19 cellular contexts compared by ENCODE assay signal in genomic region chr17:76535788-76536510, GRCh38. TPM values are rescaled to one million over a fixed set of nuclear protein-coding genes. Genes with fewer than 3 reads are reported as not detected.
DNase-seq lines count a peak whose midpoint lies in the region; ATAC-seq, FAIRE-seq and TF ChIP-seq lines count a peak whose summit lies in the region.
"Had no signal": no experiment of that assay in that cellular context is flagged by ENCODE, and none has a peak within 500 bp of the region (broad histone marks: within the 10 kb centered on the region; RNA-seq: fewer than 3 reads in every experiment).

No MANE protein-coding gene starts in this region.

- peaks cover 19 to 32% of the 10 kb centered on the region in 2 donors for H3K27me3 ChIP-seq in stomach smooth muscle (ENCODE audit: control insufficient read depth in 1 of 2, insufficient read depth in 2 of 2, low read length in 2 of 2)

- H3K4me3 ChIP-seq in cardiac fibroblast (replicated peaks in 1 of 2; ENCODE audit: low read depth in 2 of 2, low read length in 2 of 2), result peak overlapping the region; percentile 66 to 68
- H3K4me3 ChIP-seq in stomach smooth muscle (ENCODE audit: low read length in 2 of 2), result peak overlapping the region; percentile 19 to 68
- H3K4me3 ChIP-seq: K562 had no signal

- no peak for FAIRE-seq in GM12892 (lab: Jason Lieb, UNC)

- peak overlapping the region in 1 of 2 donors; percentile 33 for H3K9ac ChIP-seq in stomach smooth muscle (ENCODE audit: low read length in 2 of 2)

- no peak for TF ChIP-seq CTCF in cardiac fibroblast (IDR thresholded peaks at IDR 0.05; ENCODE audit: low read depth, low read length)

- peak overlapping the region; percentile 6 for H3K27ac ChIP-seq in stomach smooth muscle (ENCODE audit: low read length)
- H3K27ac ChIP-seq: VCaP had no signal

- DNase-seq in GM12892 (ENCODE audit: insufficient read length) (peak; percentile 10), cardiac fibroblast (ENCODE audit: low read depth in 2 of 2) (no peak), islet precursor cell (peak; percentile 53), MV-4-11 (lab: John Stamatoyannopoulos, UW) (no peak), NCI-H1436 (lab: John Stamatoyannopoulos, UW) (no peak)
- DNase-seq: activated gamma-delta T cell treated with Interleukin-2 at 50 U/mL for 16 hours; AML-193; DMS53; endodermal cell; naive thymus-derived CD4-positive, alpha-beta T cell; NCI-H510A treated with DMSO at 0.1 percent for 48 hours; stimulated activated naive B cell treated with anti-CD40 and anti-IgM and Interleukin-4, amounts not matched to agents 10 μg/mL and 1 μg/mL and 100 μg/mL, for 72 hours; SW 1271 had no signal

- TF ChIP-seq POLR2A in GM12892 (IDR thresholded peaks at IDR 0.05; ENCODE audit: low read depth, low read length), result no peak

- no peaks in the 10 kb centered on the region for H3K36me3 ChIP-seq in stomach smooth muscle (ENCODE audit: control insufficient read depth in 2 of 2, insufficient read depth in 2 of 2, low read length in 2 of 2)

- ATAC-seq in GM18858 (IDR thresholded peaks at IDR 0.05; ENCODE audit: unreplicated experiment) (no peak), GM18909 (IDR thresholded peaks at IDR 0.05; ENCODE audit: poor library complexity, unreplicated experiment) (no peak)
- ATAC-seq: HCT116; naive thymus-derived CD4-positive, alpha-beta T cell; stimulated activated naive B cell treated with anti-CD40 and anti-IgM and Interleukin-4, amounts not matched to agents 10 μg/mL and 1 μg/mL and 100 μg/mL, for 72 hours had no signal

- no peaks in the 10 kb centered on the region for H3K9me3 ChIP-seq in stomach smooth muscle (ENCODE audit: control insufficient read depth in 2 of 2, low read length in 2 of 2)

- peaks cover 42% of the 10 kb centered on the region for H3K4me1 ChIP-seq in stomach smooth muscle (ENCODE audit: control insufficient read depth, insufficient read depth, low read length)

RNA-seq across cellular contexts. Expression of gene CYGB, which starts 1.6 kb away (rescaled TPM):
- not detected for polyA plus RNA-seq in GM12892 (2012; ENCODE audit: missing spikeins)

RNA-seq across cellular contexts. Expression of gene PRCD, which starts 3.9 kb away (rescaled TPM):
- not detected for polyA plus RNA-seq in GM12892 (2012; ENCODE audit: missing spikeins)

RNA-seq across cellular contexts. Expression of gene RHBDF2, which starts 34.7 kb away (rescaled TPM):
- polyA plus RNA-seq in GM12892 (2012; ENCODE audit: missing spikeins), result 16.3 TPM

RNA-seq across cellular contexts. Expression of gene ST6GALNAC2, which starts 49.7 kb away (rescaled TPM):
- polyA plus RNA-seq in GM12892 (2012; ENCODE audit: missing spikeins), result not detected
- polyA plus RNA-seq: naive thymus-derived CD4-positive, alpha-beta T cell had no signal

Comparison
In these comparisons a context has a peak if more than half of its experiments do, and no peak if none do; other contexts are left out.
1. DNase-seq: peak in GM12892 (single experiment) and islet precursor cell (single experiment); none in cardiac fibroblast (0 of 2), MV-4-11 (single experiment) and NCI-H1436 (single experiment).